Comparison of ENCODE assay signal across 9 cellular contexts in genomic region chr12:28328967-28329366, GRCh38.
"Had no signal": no experiment of that assay in that cellular context is flagged by ENCODE, and none has a peak within 500 bp of the region (broad histone marks: within the 10 kb centered on the region; RNA-seq: fewer than 3 reads in every experiment).

No MANE protein-coding gene starts in this region.

- H3K27ac ChIP-seq: HL-60, KMS-11 had no signal

- H3K27me3 Mint-ChIP-seq: IgD-negative memory B cell had no signal

- H3K9me3 Mint-ChIP-seq: IgD-negative memory B cell had no signal

- H3K4me3 ChIP-seq: K562 had no signal

- H3K4me3 Mint-ChIP-seq: IgD-negative memory B cell had no signal

- H3K4me1 Mint-ChIP-seq: IgD-negative memory B cell had no signal

- FAIRE-seq: HepG2, HTR-8/SVneo, K562 had no signal

- H3K4me2 ChIP-seq: KMS-11 had no signal

- ATAC-seq: HepG2, K562 had no signal

- DNase-seq: IMR-90, KBM-7, KG1 had no signal

- H3K9ac ChIP-seq: KMS-11 had no signal

- H3K27ac Mint-ChIP-seq: IgD-negative memory B cell had no signal
